ENCODE assay signal across 8 cellular contexts in the genomic region with DNA sequence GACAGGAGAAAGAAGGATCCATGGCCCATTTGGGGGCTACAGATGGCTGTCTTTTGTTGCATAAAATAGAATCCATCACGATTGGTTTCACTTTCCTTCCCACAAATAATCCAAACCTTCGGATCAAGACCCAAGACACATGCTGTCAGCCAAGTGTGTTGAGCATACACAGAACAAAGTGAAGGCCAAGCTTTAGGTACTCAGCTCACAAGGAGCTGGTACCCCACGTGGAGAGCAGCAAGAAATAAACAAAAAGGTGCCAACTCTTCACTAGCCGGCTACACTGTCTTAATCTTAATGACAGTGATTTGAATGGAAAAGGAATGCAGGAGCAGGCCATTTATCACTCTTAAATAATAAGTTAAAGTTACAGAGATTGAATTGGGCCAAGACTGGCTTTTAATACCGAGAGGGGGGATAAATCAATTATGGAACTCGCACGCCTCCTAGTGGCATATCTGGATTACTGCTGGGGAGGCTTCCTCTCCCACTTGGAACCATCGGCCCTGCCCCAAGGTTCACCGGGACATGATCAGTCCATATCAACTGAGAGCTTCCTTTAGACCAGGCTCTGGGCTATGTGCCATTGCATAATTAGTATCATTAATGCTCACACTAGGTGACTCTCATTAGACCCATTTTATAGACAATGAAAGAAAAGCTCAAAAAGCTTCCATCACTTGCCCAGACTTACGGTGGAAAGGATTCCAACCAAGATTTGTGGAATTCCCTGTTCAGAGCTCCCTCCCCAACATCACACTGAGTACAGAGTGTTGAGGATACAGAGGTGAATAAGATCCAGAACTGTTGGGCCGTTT.
DNase-seq lines count a peak whose midpoint lies in the region; ATAC-seq and TF ChIP-seq lines count a peak whose summit lies in the region.

No MANE protein-coding gene starts in this region.

- H3K27ac ChIP-seq in VCaP (peak overlapping the region; percentile 4; the same call in 1 of the 2 replicates), esophagus squamous epithelium (peak overlapping the region; percentile 47 to 76 (median 62)), upper lobe of right lung (no peak overlapping the region)
- H3K27ac ChIP-seq in naive thymus-derived CD4-positive, alpha-beta T cell (ENCODE audit: low read depth, low read length), result no peak overlapping the region

- no peaks in the 10 kb centered on the region for H3K36me3 Mint-ChIP-seq in naive thymus-derived CD4-positive, alpha-beta T cell

- 22 to 29% methylated on average over 11 of the region's 11 CpGs for WGBS in esophagus squamous epithelium, 2 donors

- H3K36me3 ChIP-seq in esophagus squamous epithelium, result no peaks in the 10 kb centered on the region
- no peaks in the 10 kb centered on the region for H3K36me3 ChIP-seq in naive thymus-derived CD4-positive, alpha-beta T cell (ENCODE audit: control insufficient read depth in 2 of 3, insufficient read depth in 3 of 3, low read length in 3 of 3)
- no peaks in the 10 kb centered on the region for H3K36me3 ChIP-seq in upper lobe of right lung

- ATAC-seq in GM21390 (IDR thresholded peaks at IDR 0.05; ENCODE audit: unreplicated experiment), result peak; percentile 54
- peak; percentile 49 for ATAC-seq in naive thymus-derived CD4-positive, alpha-beta T cell
- peak; percentile 91 for ATAC-seq in upper lobe of right lung
- ATAC-seq in GM19023 (IDR thresholded peaks at IDR 0.05; ENCODE audit: unreplicated experiment), result no peak

- H3K4me1 ChIP-seq in esophagus squamous epithelium (peaks cover 8 to 50% (median 9%) of the 10 kb centered on the region in 3 donors), upper lobe of right lung (peaks cover 6% of the 10 kb centered on the region)
- no peaks in the 10 kb centered on the region for H3K4me1 ChIP-seq in naive thymus-derived CD4-positive, alpha-beta T cell (ENCODE audit: control insufficient read depth in 2 of 2, insufficient read depth in 2 of 2, low read length in 2 of 2)

- intact Hi-C loops in esophagus squamous epithelium (cut with DNase I) (no loop called here), upper lobe of right lung (cut with DNase I) (no loop called here)
- intact Hi-C loops in naive thymus-derived CD4-positive, alpha-beta T cell (cut with micrococcal nuclease), result loop anchor here (2.0 to 5.0 kb wide), 5 partner anchors 1279 to 1624 kb away; no protein-coding TSS in a partner anchor

- peak; percentile 71 for TF ChIP-seq CTCF in NB4 (IDR thresholded peaks at IDR 0.05; ENCODE audit: low read depth, low read length)
- TF ChIP-seq CTCF in VCaP (conservative IDR thresholded peaks at IDR 0.05), result peak; percentile 99
- TF ChIP-seq CTCF in esophagus squamous epithelium (IDR thresholded peaks at IDR 0.05), result peak; percentile 59 to 94 (median 86)
- peak; percentile 90 for TF ChIP-seq CTCF in upper lobe of right lung (IDR thresholded peaks at IDR 0.05)

- POLR2A ChIA-PET in naive thymus-derived CD4-positive, alpha-beta T cell (lab: Charles Lee), result no interaction called here

- peaks cover 0 to 6% (median 0%) of the 10 kb centered on the region in 11 donors for H3K9me3 Mint-ChIP-seq in naive thymus-derived CD4-positive, alpha-beta T cell

- H3K27me3 ChIP-seq in esophagus squamous epithelium (no peaks in the 10 kb centered on the region), upper lobe of right lung (no peaks in the 10 kb centered on the region)
- no peaks in the 10 kb centered on the region for H3K27me3 ChIP-seq in naive thymus-derived CD4-positive, alpha-beta T cell (ENCODE audit: control insufficient read depth in 2 of 2, insufficient read depth in 2 of 2, low read length in 2 of 2)

- H3K4me3 Mint-ChIP-seq in naive thymus-derived CD4-positive, alpha-beta T cell, result no peak overlapping the region

- CTCF ChIA-PET in naive thymus-derived CD4-positive, alpha-beta T cell (lab: Charles Lee), result no interaction called here

- TF ChIP-seq POLR2A in NB4 (IDR thresholded peaks at IDR 0.05; ENCODE audit: extremely low read depth, insufficient read length), result no peak
- no peak for TF ChIP-seq POLR2A in esophagus squamous epithelium (IDR thresholded peaks at IDR 0.05)

- H3K27ac Mint-ChIP-seq in naive thymus-derived CD4-positive, alpha-beta T cell, result no peak overlapping the region

- H3K4me1 Mint-ChIP-seq in naive thymus-derived CD4-positive, alpha-beta T cell, result no peaks in the 10 kb centered on the region

- H3K9me3 ChIP-seq in esophagus squamous epithelium, result no peaks in the 10 kb centered on the region
- no peaks in the 10 kb centered on the region for H3K9me3 ChIP-seq in naive thymus-derived CD4-positive, alpha-beta T cell (ENCODE audit: control insufficient read depth in 2 of 3, low read length in 3 of 3)
- no peaks in the 10 kb centered on the region for H3K9me3 ChIP-seq in upper lobe of right lung

- H3K27me3 Mint-ChIP-seq in naive thymus-derived CD4-positive, alpha-beta T cell, result peaks cover 0 to 7% (median 5%) of the 10 kb centered on the region in 5 donors

- no peak overlapping the region for H3K4me3 ChIP-seq in NB4 (ENCODE audit: low read depth, low read length)
- H3K4me3 ChIP-seq in esophagus squamous epithelium, result no peak overlapping the region
- no peak overlapping the region for H3K4me3 ChIP-seq in naive thymus-derived CD4-positive, alpha-beta T cell (ENCODE audit: low read length)
- no peak overlapping the region for H3K4me3 ChIP-seq in upper lobe of right lung

- DNase-seq in D341Med (ENCODE audit: low spot score), result peak; percentile 80
- peak; percentile 70 for DNase-seq in NB4 (ENCODE audit: low read depth)
- DNase-seq in esophagus squamous epithelium (lab: John Stamatoyannopoulos, UW), result no peak
- DNase-seq in naive thymus-derived CD4-positive, alpha-beta T cell, result peak in 2 of 9 donors; percentile 4 to 13
- DNase-seq in upper lobe of right lung, result no peak

Comparison
In these comparisons a context has a peak if more than half of its experiments do, and no peak if none do; other contexts are left out.
1. DNase-seq: peak in D341Med (single experiment) and NB4 (single experiment); none in esophagus squamous epithelium (single experiment) and upper lobe of right lung (single experiment).
2. H3K27ac ChIP-seq: peak in VCaP (single experiment) and esophagus squamous epithelium (4 of 4); none in naive thymus-derived CD4-positive, alpha-beta T cell (single experiment) and upper lobe of right lung (single experiment).
3. intact Hi-C loops: an anchor here in naive thymus-derived CD4-positive, alpha-beta T cell (2.0 to 5.0 kb wide); none called in esophagus squamous epithelium and upper lobe of right lung.
4. Peak in every context shown above with its lines, with median percentiles within 50 percentile points of each other: CTCF ChIP-seq.